8 cellular contexts compared by ENCODE assay signal in genomic region chr10:96511044-96511945, GRCh38. TPM values are rescaled to one million over a fixed set of nuclear protein-coding genes. Genes with fewer than 3 reads are reported as not detected.
DNase-seq lines count a peak whose midpoint lies in the region; TF ChIP-seq lines count a peak whose summit lies in the region.

No MANE protein-coding gene starts in this region.

- H3K27me3 Mint-ChIP-seq in activated naive CD4-positive, alpha-beta T cell treated with anti-CD3 and anti-CD28 coated beads for 36 hours (ENCODE audit: low read depth) = peaks cover 41% of the 10 kb centered on the region
- H3K27me3 Mint-ChIP-seq in activated CD4-positive, alpha-beta T cell treated with anti-CD3 and anti-CD28 coated beads, Interleukin-2, amount 10 ng/mL, durations not matched to agents 7 days and 5 days = peaks cover 49% of the 10 kb centered on the region

- H3K36me3 ChIP-seq in iPS-15b (ENCODE audit: control insufficient read depth, insufficient read depth, low read length) (no peaks in the 10 kb centered on the region), stomach (no peaks in the 10 kb centered on the region)

- H3K9me3 Mint-ChIP-seq in activated naive CD4-positive, alpha-beta T cell treated with anti-CD3 and anti-CD28 coated beads for 36 hours = no peaks in the 10 kb centered on the region
- H3K9me3 Mint-ChIP-seq in activated CD4-positive, alpha-beta T cell treated with anti-CD3 and anti-CD28 coated beads, Interleukin-2, amount 10 ng/mL, durations not matched to agents 7 days and 5 days = no peaks in the 10 kb centered on the region

- 65 to 75% (median 68%) methylated on average over 6 to 7 of the region's 7 CpGs for WGBS in stomach, 5 donors

- H3K4me1 ChIP-seq in iPS-15b (ENCODE audit: control insufficient read depth, insufficient read depth, low read length) (peaks cover 10% of the 10 kb centered on the region), stomach (peaks cover 21 to 30% (median 26%) of the 10 kb centered on the region in 4 donors)

- no peak overlapping the region for H3K27ac Mint-ChIP-seq in activated naive CD4-positive, alpha-beta T cell treated with anti-CD3 and anti-CD28 coated beads for 36 hours
- H3K27ac Mint-ChIP-seq in activated CD4-positive, alpha-beta T cell treated with anti-CD3 and anti-CD28 coated beads, Interleukin-2, amount 10 ng/mL, durations not matched to agents 7 days and 5 days = no peak overlapping the region

- no peak for TF ChIP-seq POLR2A in stomach (IDR thresholded peaks at IDR 0.05)

- intact Hi-C loops in activated naive CD4-positive, alpha-beta T cell treated with anti-CD3 and anti-CD28 coated beads for 36 hours (cut with micrococcal nuclease) = loop anchor here (1.0 kb wide), 1 partner anchor 136 kb away; no protein-coding TSS in a partner anchor
- intact Hi-C loops in stomach (cut with DNase I; ENCODE audit: low total_unique reads) = no loop called here

- no peak overlapping the region for H3K4me3 Mint-ChIP-seq in activated naive CD4-positive, alpha-beta T cell treated with anti-CD3 and anti-CD28 coated beads for 36 hours
- no peak overlapping the region for H3K4me3 Mint-ChIP-seq in activated CD4-positive, alpha-beta T cell treated with anti-CD3 and anti-CD28 coated beads, Interleukin-2, amount 10 ng/mL, durations not matched to agents 7 days and 5 days

- no peak overlapping the region for H3K27ac ChIP-seq in stomach

- no peaks in the 10 kb centered on the region for H3K36me3 Mint-ChIP-seq in activated naive CD4-positive, alpha-beta T cell treated with anti-CD3 and anti-CD28 coated beads for 36 hours (ENCODE audit: low read depth)
- peaks cover 4% of the 10 kb centered on the region for H3K36me3 Mint-ChIP-seq in activated CD4-positive, alpha-beta T cell treated with anti-CD3 and anti-CD28 coated beads, Interleukin-2, amount 10 ng/mL, durations not matched to agents 7 days and 5 days (ENCODE audit: low read depth)

- no peak overlapping the region for H3K9ac ChIP-seq in iPS-15b (ENCODE audit: low read depth, low read length)

- H3K4me1 Mint-ChIP-seq in activated naive CD4-positive, alpha-beta T cell treated with anti-CD3 and anti-CD28 coated beads for 36 hours (ENCODE audit: low read depth) = peaks cover 14% of the 10 kb centered on the region
- H3K4me1 Mint-ChIP-seq in activated CD4-positive, alpha-beta T cell treated with anti-CD3 and anti-CD28 coated beads, Interleukin-2, amount 10 ng/mL, durations not matched to agents 7 days and 5 days = peaks cover 17% of the 10 kb centered on the region

- peak in 5 of 7 experiments; percentile 10 to 37 (median 29) for TF ChIP-seq CTCF in stomach (IDR thresholded peaks at IDR 0.05)

- peak overlapping the region; percentile 64 for H3K4me3 ChIP-seq in iPS-15b (ENCODE audit: low read depth, low read length)
- H3K4me3 ChIP-seq in stomach = no peak overlapping the region

- H3K27me3 ChIP-seq in iPS-15b (ENCODE audit: control insufficient read depth, insufficient read depth, low read length) (peaks cover 44% of the 10 kb centered on the region), stomach (peaks cover 0 to 32% (median 17%) of the 10 kb centered on the region in 3 donors)

- DNase-seq in activated naive CD4-positive, alpha-beta T cell treated with anti-CD3 and anti-CD28 coated beads for 36 hours = peak; percentile 47
- no peak for DNase-seq in activated naive CD4-positive, alpha-beta T cell (lab: John Stamatoyannopoulos, UW)
- DNase-seq in LHCN-M2 (ENCODE audit: low read depth) (peak; percentile 17), stomach (peak; percentile 39), amniotic stem cell (lab: John Stamatoyannopoulos, UW) (no peak)
- DNase-seq in activated CD4-positive, alpha-beta T cell treated with anti-CD3 and anti-CD28 coated beads, Interleukin-2, amount 10 ng/mL, durations not matched to agents 7 days and 5 days = peak; percentile 27
- no peak for DNase-seq in central memory CD4-positive, alpha-beta T cell

- POLR2A ChIA-PET in activated CD4-positive, alpha-beta T cell treated with anti-CD3 and anti-CD28 coated beads, Interleukin-2, amount 10 ng/mL, durations not matched to agents 7 days and 5 days (lab: Charles Lee) = no interaction called here

- CTCF ChIA-PET in activated naive CD4-positive, alpha-beta T cell treated with anti-CD3 and anti-CD28 coated beads for 36 hours (lab: Charles Lee) = interaction anchor here (0.7 to 3.0 kb wide), 8 partner anchors 9 to 400 kb away, joined by 3 to 16 read pairs (median 6); no protein-coding TSS in a partner anchor
- CTCF ChIA-PET in activated CD4-positive, alpha-beta T cell treated with anti-CD3 and anti-CD28 coated beads, Interleukin-2, amount 10 ng/mL, durations not matched to agents 7 days and 5 days (lab: Charles Lee) = interaction anchor here (0.6 to 1.0 kb wide), 3 partner anchors 141 to 325 kb away, joined by 4 to 7 read pairs (median 6); no protein-coding TSS in a partner anchor

- H3K9me3 ChIP-seq in iPS-15b (ENCODE audit: control insufficient read depth, insufficient read depth, low read length) (no peaks in the 10 kb centered on the region), stomach (no peaks in the 10 kb centered on the region)

- no peak for TF ChIP-seq EP300 in stomach (IDR thresholded peaks at IDR 0.05)

RNA-seq across cellular contexts. Expression of gene TLL2, which starts 2.4 kb away (rescaled TPM):
- total RNA-seq in activated naive CD4-positive, alpha-beta T cell treated with anti-CD3 and anti-CD28 coated beads for 36 hours = under 1 TPM in 1 of 2 experiments, not detected in 1; 0.07 TPM
- total RNA-seq in LHCN-M2 (2014; rRNA removed) (0.11 TPM in 1 of 2 replicates, not detected in the other), stomach (1 to 10 TPM in 1 of 5 donors, under 1 TPM in 2, not detected in 2; 0.55 to 1.4 (median 0.58) TPM)
- 0.02 TPM for polyA plus RNA-seq in LHCN-M2 (2012)
- total RNA-seq in activated CD4-positive, alpha-beta T cell treated with anti-CD3 and anti-CD28 coated beads, Interleukin-2, amount 10 ng/mL, durations not matched to agents 7 days and 5 days = under 1 TPM in 1 of 2 experiments, not detected in 1; 0.17 TPM
- polyA plus RNA-seq in stomach = under 1 TPM; 0.37 to 0.65 (median 0.46) TPM

Comparison
In these comparisons a context has a peak if more than half of its experiments do, and no peak if none do; other contexts are left out.
1. DNase-seq: peak in activated naive CD4-positive, alpha-beta T cell treated with anti-CD3 and anti-CD28 coated beads for 36 hours (single experiment), LHCN-M2 (single experiment), activated CD4-positive, alpha-beta T cell treated with anti-CD3 and anti-CD28 coated beads, Interleukin-2, amount 10 ng/mL, durations not matched to agents 7 days and 5 days (single experiment) and stomach (single experiment); none in activated naive CD4-positive, alpha-beta T cell (0 of 4), amniotic stem cell (single experiment) and central memory CD4-positive, alpha-beta T cell (single experiment).